8 cellular contexts compared by ENCODE assay signal in the genomic region with DNA sequence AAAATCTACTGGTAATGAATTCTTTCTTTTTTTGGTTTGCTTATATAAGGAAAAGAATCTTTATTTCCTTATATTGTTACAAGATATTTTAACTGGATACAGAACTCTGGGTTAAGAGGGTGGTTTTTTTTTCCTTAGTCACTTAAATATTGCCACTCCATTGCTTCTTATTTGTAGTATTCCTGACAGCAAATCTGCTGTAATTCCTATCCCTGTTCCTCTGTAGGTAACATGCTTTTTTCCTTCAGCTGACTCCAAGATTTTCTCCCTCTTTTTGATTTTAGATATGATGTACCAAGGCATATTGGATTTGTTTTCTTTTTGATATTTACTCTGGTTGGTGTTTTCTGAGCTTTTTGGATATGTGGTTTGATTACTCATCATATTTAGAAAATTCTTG.
"Had no signal": no experiment of that assay in that cellular context is flagged by ENCODE, and none has a peak within 500 bp of the region (broad histone marks: within the 10 kb centered on the region; RNA-seq: fewer than 3 reads in every experiment).

No MANE protein-coding gene starts in this region.

- ATAC-seq: GM12878 had no signal

- FAIRE-seq: G401.6, GM12878, GM12891, GM12892, GM18507, GM19239 had no signal

- H3K4me3 ChIP-seq: GM12878 had no signal

- DNase-seq: GDM1, GF-D8 had no signal
